In genomic region chr15:40069178-40070165, GRCh38 we compare ENCODE assay signal across 8 cellular contexts. TPM values are rescaled to one million over a fixed set of nuclear protein-coding genes. Genes with fewer than 3 reads are reported as not detected.
DNase-seq lines count a peak whose midpoint lies in the region; ATAC-seq and TF ChIP-seq lines count a peak whose summit lies in the region.

No MANE protein-coding gene starts in this region.

- peaks cover 64% of the 10 kb centered on the region for H3K4me1 ChIP-seq in KMS-11 (ENCODE audit: low read depth, poor library complexity, severe bottlenecking)

- H3K4me2 ChIP-seq in KMS-11: peak overlapping the region; percentile 48

- no peaks in the 10 kb centered on the region for H3K36me3 ChIP-seq in KMS-11 (ENCODE audit: insufficient read depth)

- no peaks in the 10 kb centered on the region for H3K79me2 ChIP-seq in KMS-11 (ENCODE audit: insufficient read depth, low read depth)

- DNase-seq in C1 segment of cervical spinal cord (lab: John Stamatoyannopoulos, UW) (peak in 13 of 14 donors; percentile 70 to 96 (median 91)), RPMI8226 (peak; percentile 95), fibroblast of the aortic adventitia (ENCODE audit: low read depth) (peak; percentile 83), occipital lobe (lab: John Stamatoyannopoulos, UW) (peak; percentile 87), NOMO-1 treated with dmso at 0.1 percent for 144 hours (lab: John Stamatoyannopoulos, UW; ENCODE audit: unreplicated experiment) (no peak), HCEC 1CT (no peak)

- H3K9ac ChIP-seq in KMS-11: peak overlapping the region; percentile 47; the same call in 1 of the 2 replicates

- H3K4me3 ChIP-seq in KMS-11 (IDR thresholded peaks at IDR 0.05; ENCODE audit: insufficient read depth, low read depth, low read length) (no peak overlapping the region), fibroblast of the aortic adventitia (ENCODE audit: low read depth, low read length) (no peak overlapping the region)

- no peak for TF ChIP-seq CTCF in KMS-11 (conservative IDR thresholded peaks at IDR 0.05; ENCODE audit: low read depth, low read length)
- no peak for TF ChIP-seq CTCF in fibroblast of the aortic adventitia (IDR thresholded peaks at IDR 0.05; ENCODE audit: insufficient read depth, low read length)

- H2AFZ ChIP-seq in KMS-11 (ENCODE audit: low read depth): peak overlapping the region; percentile 26; the same call in 1 of the 2 replicates

- ATAC-seq in GM19468 (IDR thresholded peaks at IDR 0.05; ENCODE audit: extremely low read depth, unreplicated experiment): peak; percentile 22

- H3K27ac ChIP-seq in KMS-11: peak overlapping the region; percentile 86

- H4K20me1 ChIP-seq in KMS-11 (ENCODE audit: insufficient read depth): no peaks in the 10 kb centered on the region

- no peaks in the 10 kb centered on the region for H3K27me3 ChIP-seq in KMS-11 (ENCODE audit: insufficient read depth, low read depth)

RNA-seq across cellular contexts. Expression of gene SRP14, which starts 30.5 kb away (rescaled TPM):
- total RNA-seq in fibroblast of the aortic adventitia (ENCODE audit: low replicate concordance): 135 and 204 TPM in 2 replicates
- 112 TPM for total RNA-seq in occipital lobe

RNA-seq across cellular contexts. Expression of gene BMF, which starts 39.2 kb away (rescaled TPM):
- total RNA-seq in fibroblast of the aortic adventitia (ENCODE audit: low replicate concordance): 2.3 and 10.6 TPM in 2 replicates
- 4.2 TPM for total RNA-seq in occipital lobe

Comparison
In these comparisons a context has a peak if more than half of its experiments do, and no peak if none do; other contexts are left out.
1. DNase-seq: peak in C1 segment of cervical spinal cord (13 of 14), RPMI8226 (single experiment), fibroblast of the aortic adventitia (single experiment) and occipital lobe (single experiment); none in NOMO-1 treated with dmso at 0.1 percent for 144 hours (single experiment) and HCEC 1CT (single experiment).